In the genomic region with DNA sequence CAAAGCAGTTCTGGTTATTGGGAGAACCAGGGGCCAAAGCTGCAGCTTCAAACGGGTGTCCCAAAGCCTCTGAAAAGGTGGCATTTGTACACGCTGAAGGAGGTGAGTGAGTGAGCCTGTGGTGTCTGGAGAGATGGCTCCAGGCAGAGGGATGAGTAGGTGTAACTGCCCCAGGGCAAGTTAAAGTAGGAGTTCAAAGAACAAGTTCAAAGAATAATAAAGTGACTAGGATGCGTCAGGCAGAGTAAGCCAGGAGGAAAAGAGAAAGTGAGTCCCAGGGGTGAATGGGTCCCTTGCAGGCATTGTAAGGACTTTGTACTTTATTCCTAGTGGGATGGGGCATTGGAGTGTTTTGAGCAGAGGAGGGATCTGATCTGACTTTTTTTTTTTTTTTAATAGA, we compare ENCODE assay signal across 24 cellular contexts.
DNase-seq lines count a peak whose midpoint lies in the region; ATAC-seq, FAIRE-seq and TF ChIP-seq lines count a peak whose summit lies in the region.
"Had no signal": no experiment of that assay in that cellular context is flagged by ENCODE, and none has a peak within 500 bp of the region (broad histone marks: within the 10 kb centered on the region; RNA-seq: fewer than 3 reads in every experiment).

No MANE protein-coding gene starts in this region.

- peaks cover 32% of the 10 kb centered on the region for H3K4me1 ChIP-seq in CD8-positive, alpha-beta T cell (ENCODE audit: insufficient read depth, low read length)
- H3K4me1 ChIP-seq: Caco-2, SJCRH30 had no signal

- TF ChIP-seq CTCF in CD8-positive, alpha-beta T cell (IDR thresholded peaks at IDR 0.05) = no peak
- TF ChIP-seq CTCF in epithelial cell of esophagus (IDR thresholded peaks at IDR 0.05; ENCODE audit: insufficient read depth, low read depth, low read length, missing control alignments) = no peak
- no peak for TF ChIP-seq CTCF in progenitor cell of endocrine pancreas (IDR thresholded peaks at IDR 0.05; ENCODE audit: unreplicated experiment)

- POLR2A ChIA-PET in CD8-positive, alpha-beta T cell (lab: Charles Lee) = interaction anchor here (1.3 kb wide), 1 partner anchor 9 kb away, joined by 5 read pairs; no protein-coding TSS in a partner anchor

- no peak for ATAC-seq in CD8-positive, alpha-beta T cell
- ATAC-seq in left colon = no peak
- ATAC-seq: Panc1 had no signal

- H3K9me3 ChIP-seq in CD8-positive, alpha-beta T cell (ENCODE audit: low read length) = no peaks in the 10 kb centered on the region
- H3K9me3 ChIP-seq: Caco-2, SJCRH30 had no signal

- H3K27me3 ChIP-seq in CD8-positive, alpha-beta T cell (ENCODE audit: insufficient read depth, low read length) = no peaks in the 10 kb centered on the region
- H3K27me3 ChIP-seq: SJCRH30 had no signal

- intact Hi-C loops in activated naive CD4-positive, alpha-beta T cell treated with anti-CD3 and anti-CD28 coated beads for 36 hours (cut with micrococcal nuclease) = no loop called here
- intact Hi-C loops in CD8-positive, alpha-beta T cell (cut with DNase I, micrococcal nuclease) = no loop called here
- intact Hi-C loops in left colon (cut with DNase I, micrococcal nuclease) = no loop called here

- no peak for DNase-seq in activated naive CD4-positive, alpha-beta T cell treated with anti-CD3 and anti-CD28 coated beads for 36 hours
- DNase-seq in CD8-positive, alpha-beta T cell = no peak
- DNase-seq in epithelial cell of esophagus (ENCODE audit: low read depth) (peak; percentile 30), progenitor cell of endocrine pancreas (ENCODE audit: low spot score, unreplicated experiment) (no peak), left colon (no peak), frontal cortex (ENCODE audit: low spot score in 2 of 2) (no peak)
- DNase-seq in stimulated activated CD4-positive, alpha-beta T cell treated with anti-CD3 and anti-CD28 coated beads, Interleukin-4, amount 100 ng/mL, for 24 hours = no peak
- DNase-seq: 8988T, Caco-2, DND-41, GOT3, HCEC 1CT, KG1, NCI-H1105, NCI-H2029 treated with DMSO at 0.1 percent for 48 hours, NCI-H226, NCI-H524, NCI-H82, SJCRH30 had no signal

- no peaks in the 10 kb centered on the region for H3K36me3 ChIP-seq in CD8-positive, alpha-beta T cell (ENCODE audit: insufficient read depth, low read length)
- H3K36me3 ChIP-seq: SJCRH30 had no signal

- CTCF ChIA-PET in activated naive CD4-positive, alpha-beta T cell treated with anti-CD3 and anti-CD28 coated beads for 36 hours (lab: Charles Lee) = no interaction called here
- CTCF ChIA-PET in CD8-positive, alpha-beta T cell (lab: Charles Lee) = no interaction called here

- H3K4me3 Mint-ChIP-seq in activated naive CD4-positive, alpha-beta T cell treated with anti-CD3 and anti-CD28 coated beads, Interleukin-2, amount 50 U/mL, for 24 hours = no peak overlapping the region
- no peak overlapping the region for H3K4me3 Mint-ChIP-seq in activated naive CD4-positive, alpha-beta T cell treated with anti-CD3 and anti-CD28 coated beads for 36 hours
- no peak overlapping the region for H3K4me3 Mint-ChIP-seq in CD8-positive, alpha-beta T cell
- H3K4me3 Mint-ChIP-seq in progenitor cell of endocrine pancreas (ENCODE audit: low read depth) = no peak overlapping the region
- H3K4me3 Mint-ChIP-seq: B cell, CD14-positive monocyte had no signal

- H3K4me1 Mint-ChIP-seq in activated naive CD4-positive, alpha-beta T cell treated with anti-CD3 and anti-CD28 coated beads, Interleukin-2, amount 50 U/mL, for 24 hours = peaks cover 54% of the 10 kb centered on the region
- H3K4me1 Mint-ChIP-seq in activated naive CD4-positive, alpha-beta T cell treated with anti-CD3 and anti-CD28 coated beads for 36 hours (ENCODE audit: low read depth) = peaks cover 54% of the 10 kb centered on the region
- H3K4me1 Mint-ChIP-seq in CD8-positive, alpha-beta T cell (ENCODE audit: low read depth) = peaks cover 69% of the 10 kb centered on the region
- peaks cover 24% of the 10 kb centered on the region for H3K4me1 Mint-ChIP-seq in progenitor cell of endocrine pancreas (ENCODE audit: low read depth)

- no peaks in the 10 kb centered on the region for H3K9me3 Mint-ChIP-seq in activated naive CD4-positive, alpha-beta T cell treated with anti-CD3 and anti-CD28 coated beads, Interleukin-2, amount 50 U/mL, for 24 hours
- no peaks in the 10 kb centered on the region for H3K9me3 Mint-ChIP-seq in activated naive CD4-positive, alpha-beta T cell treated with anti-CD3 and anti-CD28 coated beads for 36 hours
- H3K9me3 Mint-ChIP-seq in CD8-positive, alpha-beta T cell = no peaks in the 10 kb centered on the region
- no peaks in the 10 kb centered on the region for H3K9me3 Mint-ChIP-seq in progenitor cell of endocrine pancreas (ENCODE audit: low read depth)
- H3K9me3 Mint-ChIP-seq: CD14-positive monocyte had no signal

- FAIRE-seq in frontal cortex (lab: Jason Lieb, UNC) = no peak
- FAIRE-seq: GM12891 had no signal

- peak overlapping the region; percentile 56 for H3K27ac Mint-ChIP-seq in activated naive CD4-positive, alpha-beta T cell treated with anti-CD3 and anti-CD28 coated beads, Interleukin-2, amount 50 U/mL, for 24 hours
- no peak overlapping the region for H3K27ac Mint-ChIP-seq in activated naive CD4-positive, alpha-beta T cell treated with anti-CD3 and anti-CD28 coated beads for 36 hours
- peak overlapping the region; percentile 56 for H3K27ac Mint-ChIP-seq in CD8-positive, alpha-beta T cell
- H3K27ac Mint-ChIP-seq in progenitor cell of endocrine pancreas = peak overlapping the region; percentile 6
- H3K27ac Mint-ChIP-seq: B cell, CD14-positive monocyte had no signal

- no peak overlapping the region for H3K27ac ChIP-seq in CD8-positive, alpha-beta T cell (ENCODE audit: low read depth, low read length)
- H3K27ac ChIP-seq: SJCRH30 had no signal

- no peak overlapping the region for H3K4me3 ChIP-seq in CD8-positive, alpha-beta T cell (ENCODE audit: low read depth, low read length)
- H3K4me3 ChIP-seq in epithelial cell of esophagus (ENCODE audit: low read length) = no peak overlapping the region
- H3K4me3 ChIP-seq: SJCRH30 had no signal

- H3K27me3 Mint-ChIP-seq in activated naive CD4-positive, alpha-beta T cell treated with anti-CD3 and anti-CD28 coated beads, Interleukin-2, amount 50 U/mL, for 24 hours = no peaks in the 10 kb centered on the region
- H3K27me3 Mint-ChIP-seq in activated naive CD4-positive, alpha-beta T cell treated with anti-CD3 and anti-CD28 coated beads for 36 hours (ENCODE audit: low read depth) = no peaks in the 10 kb centered on the region
- no peaks in the 10 kb centered on the region for H3K27me3 Mint-ChIP-seq in CD8-positive, alpha-beta T cell (ENCODE audit: low read depth)
- peaks cover 6% of the 10 kb centered on the region for H3K27me3 Mint-ChIP-seq in progenitor cell of endocrine pancreas

- H3K36me3 Mint-ChIP-seq in activated naive CD4-positive, alpha-beta T cell treated with anti-CD3 and anti-CD28 coated beads, Interleukin-2, amount 50 U/mL, for 24 hours = peaks cover 1% of the 10 kb centered on the region
- no peaks in the 10 kb centered on the region for H3K36me3 Mint-ChIP-seq in activated naive CD4-positive, alpha-beta T cell treated with anti-CD3 and anti-CD28 coated beads for 36 hours (ENCODE audit: low read depth)
- no peaks in the 10 kb centered on the region for H3K36me3 Mint-ChIP-seq in CD8-positive, alpha-beta T cell
- no peaks in the 10 kb centered on the region for H3K36me3 Mint-ChIP-seq in progenitor cell of endocrine pancreas (ENCODE audit: insufficient read depth)
- H3K36me3 Mint-ChIP-seq: CD14-positive monocyte had no signal
